ENCODE assay signal across 8 cellular contexts in the genomic region with DNA sequence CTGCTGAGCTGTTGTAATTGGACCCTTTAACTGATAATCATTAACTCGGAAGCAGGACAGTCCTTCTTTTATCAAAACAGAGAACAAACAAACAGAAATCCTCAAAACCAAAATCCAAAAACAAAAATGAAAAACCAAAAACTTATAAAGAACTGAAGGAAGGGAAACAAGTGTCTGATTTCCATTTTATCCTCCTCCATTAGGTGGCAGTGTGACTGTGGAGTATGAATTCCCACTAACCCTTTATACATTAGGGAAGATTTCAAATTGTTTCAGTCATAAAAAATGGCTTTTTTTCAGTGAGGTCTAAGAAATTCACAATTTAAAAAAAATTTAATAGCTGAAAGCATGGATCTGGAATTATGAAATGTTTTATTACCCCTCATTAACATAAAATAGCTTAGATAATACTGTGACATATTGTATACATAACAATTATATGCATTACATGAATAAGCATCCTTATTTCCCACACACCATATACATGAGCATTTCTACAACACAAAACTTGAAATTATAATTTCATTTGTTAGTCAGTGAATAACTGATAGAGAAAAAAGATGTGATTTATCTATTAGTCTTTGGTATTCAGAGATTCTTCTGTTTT.
DNase-seq lines count a peak whose midpoint lies in the region; ATAC-seq and TF ChIP-seq lines count a peak whose summit lies in the region.

No MANE protein-coding gene starts in this region.

- TF ChIP-seq CTCF in 22Rv1 (IDR thresholded peaks at IDR 0.05) (peak; percentile 80), kidney epithelial cell (IDR thresholded peaks at IDR 0.05; ENCODE audit: insufficient read depth, low read length, poor library complexity, severe bottlenecking) (peak; percentile 68)

- H3K36me3 ChIP-seq in kidney epithelial cell (ENCODE audit: control insufficient read depth, insufficient read depth, low read length) = no peaks in the 10 kb centered on the region

- no peaks in the 10 kb centered on the region for H3K36me3 Mint-ChIP-seq in activated CD4-positive, alpha-beta memory T cell treated with anti-CD3 and anti-CD28 coated beads, Interleukin-2, amount 10 ng/mL, durations not matched to agents 7 days and 5 days (ENCODE audit: low read depth)

- POLR2A ChIA-PET in activated CD4-positive, alpha-beta memory T cell treated with anti-CD3 and anti-CD28 coated beads, Interleukin-2, amount 10 ng/mL, durations not matched to agents 7 days and 5 days (lab: Charles Lee) = no interaction called here

- H3K27me3 ChIP-seq in kidney epithelial cell (ENCODE audit: control insufficient read depth, insufficient read depth, low read length) = no peaks in the 10 kb centered on the region

- DNase-seq in SKM-1 treated with dmso at 0.1 percent for 144 hours (lab: John Stamatoyannopoulos, UW; ENCODE audit: unreplicated experiment) (peak; percentile 13), kidney epithelial cell (ENCODE audit: low read depth) (peak; percentile 7), germinal center (ENCODE audit: low spot score) (no peak)
- DNase-seq in activated CD4-positive, alpha-beta memory T cell treated with anti-CD3 and anti-CD28 coated beads, Interleukin-2, amount 10 ng/mL, durations not matched to agents 7 days and 5 days = no peak

- H3K4me1 Mint-ChIP-seq in activated CD4-positive, alpha-beta memory T cell treated with anti-CD3 and anti-CD28 coated beads, Interleukin-2, amount 10 ng/mL, durations not matched to agents 7 days and 5 days = no peaks in the 10 kb centered on the region

- no peak overlapping the region for H3K27ac Mint-ChIP-seq in activated CD4-positive, alpha-beta memory T cell treated with anti-CD3 and anti-CD28 coated beads, Interleukin-2, amount 10 ng/mL, durations not matched to agents 7 days and 5 days

- H3K9me3 Mint-ChIP-seq in activated CD4-positive, alpha-beta memory T cell treated with anti-CD3 and anti-CD28 coated beads, Interleukin-2, amount 10 ng/mL, durations not matched to agents 7 days and 5 days = peaks cover 3% of the 10 kb centered on the region

- no peak overlapping the region for H3K27ac ChIP-seq in 22Rv1

- no peak overlapping the region for H3K4me3 ChIP-seq in kidney epithelial cell (ENCODE audit: low read depth, low read length)

- CTCF ChIA-PET in activated CD4-positive, alpha-beta memory T cell treated with anti-CD3 and anti-CD28 coated beads, Interleukin-2, amount 10 ng/mL, durations not matched to agents 7 days and 5 days (lab: Charles Lee) = no interaction called here

- H3K27me3 Mint-ChIP-seq in activated CD4-positive, alpha-beta memory T cell treated with anti-CD3 and anti-CD28 coated beads, Interleukin-2, amount 10 ng/mL, durations not matched to agents 7 days and 5 days = no peaks in the 10 kb centered on the region

- H3K4me3 Mint-ChIP-seq in activated CD4-positive, alpha-beta memory T cell treated with anti-CD3 and anti-CD28 coated beads, Interleukin-2, amount 10 ng/mL, durations not matched to agents 7 days and 5 days = no peak overlapping the region

- peak; percentile 61 for ATAC-seq in GM18498 (IDR thresholded peaks at IDR 0.05; ENCODE audit: unreplicated experiment)
- peak; percentile 64 for ATAC-seq in HG03575 (IDR thresholded peaks at IDR 0.05; ENCODE audit: extremely low read depth, insufficient number of reproducible peaks, low FRiP score, unreplicated experiment)
- ATAC-seq in GM19397 (IDR thresholded peaks at IDR 0.05; ENCODE audit: unreplicated experiment) = no peak

Comparison
In these comparisons a context has a peak if more than half of its experiments do, and no peak if none do; other contexts are left out.
1. DNase-seq: peak in SKM-1 treated with dmso at 0.1 percent for 144 hours (single experiment) and kidney epithelial cell (single experiment); none in germinal center (single experiment) and activated CD4-positive, alpha-beta memory T cell treated with anti-CD3 and anti-CD28 coated beads, Interleukin-2, amount 10 ng/mL, durations not matched to agents 7 days and 5 days (single experiment).